In the genomic region with DNA sequence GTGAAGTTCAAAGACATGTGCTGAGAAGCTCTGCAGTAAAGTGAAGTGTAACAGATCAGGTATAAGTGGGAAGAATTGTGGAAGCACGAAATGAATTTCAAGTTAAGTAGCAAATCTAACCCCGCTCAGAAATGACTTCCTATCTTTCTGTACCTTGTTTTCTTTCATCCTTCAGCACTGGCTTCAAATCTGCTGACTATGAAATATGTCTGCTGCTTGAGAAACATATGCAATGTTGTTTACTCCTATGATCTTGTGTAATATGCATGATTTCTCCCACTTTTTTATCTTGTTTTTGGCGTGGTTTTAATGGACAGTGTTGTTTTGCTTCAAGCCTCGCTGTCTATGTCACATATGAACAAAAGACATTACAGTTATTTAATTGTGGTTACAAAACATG, we compare ENCODE assay signal across 1 cellular context.
TF ChIP-seq lines count a peak whose summit lies in the region.

No MANE protein-coding gene starts in this region.

TF ChIP-seq in K562, 482 proteins besides CTCF, POLR2A, EP300 and RAD21 (continued from another document):
- TF ChIP-seq, protein P1, sequence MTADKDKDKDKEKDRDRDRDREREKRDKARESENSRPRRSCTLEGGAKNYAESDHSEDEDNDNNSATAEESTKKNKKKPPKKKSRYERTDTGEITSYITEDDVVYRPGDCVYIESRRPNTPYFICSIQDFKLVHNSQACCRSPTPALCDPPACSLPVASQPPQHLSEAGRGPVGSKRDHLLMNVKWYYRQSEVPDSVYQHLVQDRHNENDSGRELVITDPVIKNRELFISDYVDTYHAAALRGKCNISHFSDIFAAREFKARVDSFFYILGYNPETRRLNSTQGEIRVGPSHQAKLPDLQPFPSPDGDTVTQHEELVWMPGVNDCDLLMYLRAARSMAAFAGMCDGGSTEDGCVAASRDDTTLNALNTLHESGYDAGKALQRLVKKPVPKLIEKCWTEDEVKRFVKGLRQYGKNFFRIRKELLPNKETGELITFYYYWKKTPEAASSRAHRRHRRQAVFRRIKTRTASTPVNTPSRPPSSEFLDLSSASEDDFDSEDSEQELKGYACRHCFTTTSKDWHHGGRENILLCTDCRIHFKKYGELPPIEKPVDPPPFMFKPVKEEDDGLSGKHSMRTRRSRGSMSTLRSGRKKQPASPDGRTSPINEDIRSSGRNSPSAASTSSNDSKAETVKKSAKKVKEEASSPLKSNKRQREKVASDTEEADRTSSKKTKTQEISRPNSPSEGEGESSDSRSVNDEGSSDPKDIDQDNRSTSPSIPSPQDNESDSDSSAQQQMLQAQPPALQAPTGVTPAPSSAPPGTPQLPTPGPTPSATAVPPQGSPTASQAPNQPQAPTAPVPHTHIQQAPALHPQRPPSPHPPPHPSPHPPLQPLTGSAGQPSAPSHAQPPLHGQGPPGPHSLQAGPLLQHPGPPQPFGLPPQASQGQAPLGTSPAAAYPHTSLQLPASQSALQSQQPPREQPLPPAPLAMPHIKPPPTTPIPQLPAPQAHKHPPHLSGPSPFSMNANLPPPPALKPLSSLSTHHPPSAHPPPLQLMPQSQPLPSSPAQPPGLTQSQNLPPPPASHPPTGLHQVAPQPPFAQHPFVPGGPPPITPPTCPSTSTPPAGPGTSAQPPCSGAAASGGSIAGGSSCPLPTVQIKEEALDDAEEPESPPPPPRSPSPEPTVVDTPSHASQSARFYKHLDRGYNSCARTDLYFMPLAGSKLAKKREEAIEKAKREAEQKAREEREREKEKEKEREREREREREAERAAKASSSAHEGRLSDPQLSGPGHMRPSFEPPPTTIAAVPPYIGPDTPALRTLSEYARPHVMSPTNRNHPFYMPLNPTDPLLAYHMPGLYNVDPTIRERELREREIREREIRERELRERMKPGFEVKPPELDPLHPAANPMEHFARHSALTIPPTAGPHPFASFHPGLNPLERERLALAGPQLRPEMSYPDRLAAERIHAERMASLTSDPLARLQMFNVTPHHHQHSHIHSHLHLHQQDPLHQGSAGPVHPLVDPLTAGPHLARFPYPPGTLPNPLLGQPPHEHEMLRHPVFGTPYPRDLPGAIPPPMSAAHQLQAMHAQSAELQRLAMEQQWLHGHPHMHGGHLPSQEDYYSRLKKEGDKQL (CRISPR knock-in tag; IDR thresholded peaks at IDR 0.05; ENCODE audit: borderline replicate concordance) = no peak
- TF ChIP-seq, protein P2, sequence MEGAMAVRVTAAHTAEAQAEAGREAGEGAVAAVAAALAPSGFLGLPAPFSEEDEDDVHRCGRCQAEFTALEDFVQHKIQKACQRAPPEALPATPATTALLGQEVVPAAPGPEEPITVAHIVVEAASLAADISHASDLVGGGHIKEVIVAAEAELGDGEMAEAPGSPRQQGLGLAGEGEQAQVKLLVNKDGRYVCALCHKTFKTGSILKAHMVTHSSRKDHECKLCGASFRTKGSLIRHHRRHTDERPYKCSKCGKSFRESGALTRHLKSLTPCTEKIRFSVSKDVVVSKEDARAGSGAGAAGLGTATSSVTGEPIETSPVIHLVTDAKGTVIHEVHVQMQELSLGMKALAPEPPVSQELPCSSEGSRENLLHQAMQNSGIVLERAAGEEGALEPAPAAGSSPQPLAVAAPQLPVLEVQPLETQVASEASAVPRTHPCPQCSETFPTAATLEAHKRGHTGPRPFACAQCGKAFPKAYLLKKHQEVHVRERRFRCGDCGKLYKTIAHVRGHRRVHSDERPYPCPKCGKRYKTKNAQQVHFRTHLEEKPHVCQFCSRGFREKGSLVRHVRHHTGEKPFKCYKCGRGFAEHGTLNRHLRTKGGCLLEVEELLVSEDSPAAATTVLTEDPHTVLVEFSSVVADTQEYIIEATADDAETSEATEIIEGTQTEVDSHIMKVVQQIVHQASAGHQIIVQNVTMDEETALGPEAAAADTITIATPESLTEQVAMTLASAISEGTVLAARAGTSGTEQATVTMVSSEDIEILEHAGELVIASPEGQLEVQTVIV (CRISPR knock-in tag; IDR thresholded peaks at IDR 0.05; ENCODE audit: borderline replicate concordance) = no peak
- TF ChIP-seq SRSF7 (optimal IDR thresholded peaks at IDR 0.05; ENCODE audit: low read depth, low read length) = no peak
- no peak for TF ChIP-seq MEF2D (tag; conservative IDR thresholded peaks at IDR 0.05; ENCODE audit: low read depth)
- TF ChIP-seq MAFF (IDR thresholded peaks at IDR 0.05; ENCODE audit: low read length) = peak; percentile 49; the same call in 1 of the 2 replicates
